ENCODE assay signal across 15 cellular contexts in genomic region chr6:163461696-163462095, GRCh38. TPM values are rescaled to one million over a fixed set of nuclear protein-coding genes. Genes with fewer than 3 reads are reported as not detected.
DNase-seq lines count a peak whose midpoint lies in the region; ATAC-seq, FAIRE-seq and TF ChIP-seq lines count a peak whose summit lies in the region.
"Had no signal": no experiment of that assay in that cellular context is flagged by ENCODE, and none has a peak within 500 bp of the region (broad histone marks: within the 10 kb centered on the region; RNA-seq: fewer than 3 reads in every experiment).

No MANE protein-coding gene starts in this region.

- peak overlapping the region; percentile 95 for H3K4me3 ChIP-seq in CD4-positive, CD25-positive, alpha-beta regulatory T cell (ENCODE audit: low read depth, low read length)
- H3K4me3 ChIP-seq in right lobe of liver: no peak overlapping the region
- H3K4me3 ChIP-seq: breast epithelium had no signal

- peaks cover 36 to 63% (median 55%) of the 10 kb centered on the region in 4 donors for H3K4me1 Mint-ChIP-seq in CD4-positive, CD25-positive, alpha-beta regulatory T cell
- peaks cover 74% of the 10 kb centered on the region for H3K4me1 Mint-ChIP-seq in activated T-helper 1 cell treated with anti-CD3 and anti-CD28 coated beads, Interleukin-12 subunit alpha, Interleukin-12 subunit beta, Interleukin-2, Interleukin-4 antibody, amounts not matched to agents 30 ng/mL and 10 ng/mL and 1 ng/mL, durations not matched to agents 14 hours and 24 hours and 36 hours (ENCODE audit: low read depth)

- peak in 1 of 3 donors; percentile 40 for DNase-seq in CD4-positive, CD25-positive, alpha-beta regulatory T cell
- DNase-seq in GM12891 (ENCODE audit: insufficient read length, low spot score) (no peak), right lobe of liver (no peak), NAMALWA (ENCODE audit: low spot score) (no peak), HTR-8/SVneo (ENCODE audit: insufficient read length, low spot score) (no peak), foreskin melanocyte (no peak)
- DNase-seq in activated T-helper 1 cell treated with anti-CD3 and anti-CD28 coated beads, Interleukin-12 subunit alpha, Interleukin-12 subunit beta, Interleukin-2, Interleukin-4 antibody, amounts not matched to agents 30 ng/mL and 10 ng/mL and 1 ng/mL, durations not matched to agents 14 hours and 24 hours and 36 hours (ENCODE audit: low spot score): no peak
- no peak for DNase-seq in stimulated activated CD8-positive, alpha-beta memory T cell treated with anti-CD3 and anti-CD28 coated beads, Interleukin-4, amount 100 ng/mL, for 48 hours
- DNase-seq: head of caudate nucleus; left colon; MV-4-11; NK-92 treated with Interleukin-12 subunit alpha and Interleukin-12 subunit beta, amount 100 ng/mL, for 24 hours had no signal

- no peaks in the 10 kb centered on the region for H3K36me3 ChIP-seq in CD4-positive, CD25-positive, alpha-beta regulatory T cell (ENCODE audit: control insufficient read depth, insufficient read depth, low read length)
- H3K36me3 ChIP-seq in right lobe of liver: no peaks in the 10 kb centered on the region
- H3K36me3 ChIP-seq: breast epithelium had no signal

- peaks cover 48% of the 10 kb centered on the region for H3K4me1 ChIP-seq in CD4-positive, CD25-positive, alpha-beta regulatory T cell (ENCODE audit: control insufficient read depth, insufficient read depth, low read length, poor library complexity, severe bottlenecking)
- peaks cover 0 to 31% (median 0%) of the 10 kb centered on the region in 4 donors for H3K4me1 ChIP-seq in right lobe of liver

- H3K27me3 Mint-ChIP-seq in CD4-positive, CD25-positive, alpha-beta regulatory T cell: no peaks in the 10 kb centered on the region
- no peaks in the 10 kb centered on the region for H3K27me3 Mint-ChIP-seq in activated T-helper 1 cell treated with anti-CD3 and anti-CD28 coated beads, Interleukin-12 subunit alpha, Interleukin-12 subunit beta, Interleukin-2, Interleukin-4 antibody, amounts not matched to agents 30 ng/mL and 10 ng/mL and 1 ng/mL, durations not matched to agents 14 hours and 24 hours and 36 hours (ENCODE audit: insufficient read depth)

- TF ChIP-seq POLR2A in GM12891 (IDR thresholded peaks at IDR 0.05; ENCODE audit: low read depth, low read length) (no peak), right lobe of liver (IDR thresholded peaks at IDR 0.05) (no peak)

- ATAC-seq in CD4-positive, CD25-positive, alpha-beta regulatory T cell (ENCODE audit: low read depth in 2 of 2): peak in 1 of 2 donors; percentile 13
- ATAC-seq in right lobe of liver: peak in 3 of 4 donors; percentile 24 to 43 (median 27)
- ATAC-seq: left colon had no signal

- TF ChIP-seq CTCF in right lobe of liver (IDR thresholded peaks at IDR 0.05): no peak

- H3K36me3 Mint-ChIP-seq in CD4-positive, CD25-positive, alpha-beta regulatory T cell: peaks cover 14% of the 10 kb centered on the region
- H3K36me3 Mint-ChIP-seq in activated T-helper 1 cell treated with anti-CD3 and anti-CD28 coated beads, Interleukin-12 subunit alpha, Interleukin-12 subunit beta, Interleukin-2, Interleukin-4 antibody, amounts not matched to agents 30 ng/mL and 10 ng/mL and 1 ng/mL, durations not matched to agents 14 hours and 24 hours and 36 hours (ENCODE audit: low read depth): peaks cover 27% of the 10 kb centered on the region

- no peaks in the 10 kb centered on the region for H3K9me3 ChIP-seq in CD4-positive, CD25-positive, alpha-beta regulatory T cell (ENCODE audit: control insufficient read depth in 2 of 2, low read length in 2 of 2)
- H3K9me3 ChIP-seq in right lobe of liver: no peaks in the 10 kb centered on the region
- H3K9me3 ChIP-seq: breast epithelium had no signal

- FAIRE-seq in GM12891 (lab: Jason Lieb, UNC) (no peak), HTR-8/SVneo (lab: Jason Lieb, UNC) (no peak)

- WGBS in right lobe of liver (ENCODE audit: insufficient coverage, low coverage, low lambda C conversion rate, missing lambda C conversion rate): 50% methylated on average over 3 of the region's 3 CpGs

- H3K9me3 Mint-ChIP-seq in CD4-positive, CD25-positive, alpha-beta regulatory T cell: peaks cover 0 to 1% (median 0%) of the 10 kb centered on the region in 7 donors
- peaks cover 3% of the 10 kb centered on the region for H3K9me3 Mint-ChIP-seq in activated T-helper 1 cell treated with anti-CD3 and anti-CD28 coated beads, Interleukin-12 subunit alpha, Interleukin-12 subunit beta, Interleukin-2, Interleukin-4 antibody, amounts not matched to agents 30 ng/mL and 10 ng/mL and 1 ng/mL, durations not matched to agents 14 hours and 24 hours and 36 hours

- H3K27ac Mint-ChIP-seq in CD4-positive, CD25-positive, alpha-beta regulatory T cell: peak overlapping the region; percentile 92 to 96 (median 93)
- no peak overlapping the region for H3K27ac Mint-ChIP-seq in activated T-helper 1 cell treated with anti-CD3 and anti-CD28 coated beads, Interleukin-12 subunit alpha, Interleukin-12 subunit beta, Interleukin-2, Interleukin-4 antibody, amounts not matched to agents 30 ng/mL and 10 ng/mL and 1 ng/mL, durations not matched to agents 14 hours and 24 hours and 36 hours

- H3K27me3 ChIP-seq in CD4-positive, CD25-positive, alpha-beta regulatory T cell (ENCODE audit: control insufficient read depth, insufficient read depth, low read length): no peaks in the 10 kb centered on the region
- H3K27me3 ChIP-seq in right lobe of liver: no peaks in the 10 kb centered on the region
- H3K27me3 ChIP-seq: breast epithelium had no signal

- H3K27ac ChIP-seq in CD4-positive, CD25-positive, alpha-beta regulatory T cell (ENCODE audit: insufficient read depth, low read length, poor library complexity, severe bottlenecking): peak overlapping the region; percentile 92
- H3K27ac ChIP-seq in right lobe of liver: no peak overlapping the region
- H3K27ac ChIP-seq: breast epithelium, C4-2B, VCaP had no signal

- H3K4me3 Mint-ChIP-seq in CD4-positive, CD25-positive, alpha-beta regulatory T cell: peak overlapping the region; percentile 63 to 96 (median 72)
- peak overlapping the region; percentile 63 for H3K4me3 Mint-ChIP-seq in activated T-helper 1 cell treated with anti-CD3 and anti-CD28 coated beads, Interleukin-12 subunit alpha, Interleukin-12 subunit beta, Interleukin-2, Interleukin-4 antibody, amounts not matched to agents 30 ng/mL and 10 ng/mL and 1 ng/mL, durations not matched to agents 14 hours and 24 hours and 36 hours

- intact Hi-C loops in activated T-helper 1 cell treated with anti-CD3 and anti-CD28 coated beads, Interleukin-12 subunit alpha, Interleukin-12 subunit beta, Interleukin-2, Interleukin-4 antibody, amounts not matched to agents 30 ng/mL and 10 ng/mL and 1 ng/mL, durations not matched to agents 14 hours and 24 hours and 36 hours (cut with micrococcal nuclease): loop anchor here (2.0 kb wide), 1 partner anchor 29 kb away; no protein-coding TSS in a partner anchor
- intact Hi-C loops in right lobe of liver (cut with DNase I): no loop called here

TF ChIP-seq in GM12891, 5 proteins besides CTCF, POLR2A, EP300 and RAD21:
- TF ChIP-seq POLR2AphosphoS5 (IDR thresholded peaks at IDR 0.05; ENCODE audit: low read depth, low read length) (no peak), SPI1 (IDR thresholded peaks at IDR 0.05; ENCODE audit: low read depth, low read length) (peak; percentile 77)

RNA-seq across cellular contexts. Expression of gene QKI, which starts 47.2 kb away (rescaled TPM):
- 89.7 TPM for total RNA-seq in CD4-positive, CD25-positive, alpha-beta regulatory T cell
- 10 to 100 TPM; 10.0 to 22.2 (median 13.7) TPM for polyA plus RNA-seq in CD4-positive, CD25-positive, alpha-beta regulatory T cell
- 25.2 TPM for polyA plus RNA-seq in GM12891 (2012; ENCODE audit: low read depth, missing spikeins)
- total RNA-seq in activated T-helper 1 cell treated with anti-CD3 and anti-CD28 coated beads, Interleukin-12 subunit alpha, Interleukin-12 subunit beta, Interleukin-2, Interleukin-4 antibody, amounts not matched to agents 30 ng/mL and 10 ng/mL and 1 ng/mL, durations not matched to agents 14 hours and 24 hours and 36 hours: 71.1 and 72.5 TPM in 2 replicates
- 10 to 100 TPM; 47.6 to 80.8 (median 76.3) TPM for total RNA-seq in right lobe of liver
